1 cellular context compared by ENCODE assay signal in genomic region chr15:63071288-63071909, GRCh38.
TF ChIP-seq lines count a peak whose summit lies in the region.

No MANE protein-coding gene starts in this region.

TF ChIP-seq in endothelial cell of umbilical vein, 7 proteins besides CTCF, POLR2A, EP300 and RAD21 (continued from another document):
- TF ChIP-seq GATA2 (IDR thresholded peaks at IDR 0.05; ENCODE audit: insufficient read depth, insufficient read length, low read depth, low read length) (no peak), MYC (IDR thresholded peaks at IDR 0.05; ENCODE audit: low read depth, low read length) (no peak), FOS (IDR thresholded peaks at IDR 0.05; ENCODE audit: borderline replicate concordance, insufficient read depth, low read length) (no peak)
